24 cellular contexts compared by ENCODE assay signal in the genomic region with DNA sequence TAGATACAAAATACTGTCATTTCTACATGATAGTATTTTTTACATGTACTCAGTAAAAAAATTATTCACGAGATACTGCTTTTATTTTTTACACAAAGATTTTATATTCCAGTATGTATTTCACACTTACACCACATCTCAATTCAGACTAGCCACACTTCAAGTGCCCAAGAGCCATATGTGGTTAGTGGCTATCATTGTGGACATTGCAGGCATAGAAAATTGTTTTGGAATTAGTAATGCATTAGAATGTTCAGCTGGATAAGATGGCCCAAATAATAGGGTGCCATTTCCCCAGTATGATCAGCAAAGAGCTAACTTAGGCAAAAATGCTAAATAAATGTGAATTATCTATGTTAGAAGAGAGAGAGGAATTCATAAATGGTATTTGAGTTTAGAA.
"Had no signal": no experiment of that assay in that cellular context is flagged by ENCODE, and none has a peak within 500 bp of the region (broad histone marks: within the 10 kb centered on the region; RNA-seq: fewer than 3 reads in every experiment).

No MANE protein-coding gene starts in this region.

- H3K4me3 ChIP-seq: ascending aorta, Peyer's patch, SK-N-MC had no signal

- H3K27me3 ChIP-seq: ascending aorta, Peyer's patch had no signal

- H3K4me1 ChIP-seq: ascending aorta, Peyer's patch had no signal

- DNase-seq: activated CD4-positive, alpha-beta T cell treated with anti-CD3 and anti-CD28 coated beads for 48 hours; activated CD4-positive, alpha-beta T cell treated with anti-CD3 and anti-CD28 coated beads, Interleukin-2, amount 50 U/mL, for 48 hours; activated CD4-positive, CD25-positive, alpha-beta regulatory T cell treated with anti-CD3 and anti-CD28 coated beads, Interleukin-2, amount 50 U/mL, for 72 hours; activated CD8-positive, alpha-beta memory T cell treated with anti-CD3 and anti-CD28 coated beads, Interleukin-2, amount 10 ng/mL, durations not matched to agents 7 days and 5 days; activated effector memory CD4-positive, alpha-beta T cell treated with Interleukin-2 at 50 U/mL for 16 hours; activated naive CD4-positive, alpha-beta T cell; activated T-cell treated with anti-CD3 and anti-CD28 coated beads, Interleukin-2, amount 50 U/mL, for 24 hours; cerebellar nuclear complex; IMR-90; Kasumi-1; KBM-7; NCI-H1048; NCI-H146; NCI-H187 treated with DMSO at 0.1 percent for 48 hours; NCI-H2081 treated with DMSO at 0.1 percent for 48 hours; NCI-H2171 treated with DMSO at 0.1 percent for 48 hours; NCI-H345; NCI-H510A; NCI-H69; Peyer's patch; SIG-M5; SW 1271 had no signal

- H3K36me3 ChIP-seq: ascending aorta, Peyer's patch had no signal

- H3K9me3 ChIP-seq: ascending aorta, Peyer's patch had no signal

- H3K27ac ChIP-seq: ascending aorta, SK-N-MC had no signal
